8 cellular contexts compared by ENCODE assay signal in genomic region chr12:111368684-111369495, GRCh38. TPM values are rescaled to one million over a fixed set of nuclear protein-coding genes. Genes with fewer than 3 reads are reported as not detected.
DNase-seq lines count a peak whose midpoint lies in the region; ATAC-seq and TF ChIP-seq lines count a peak whose summit lies in the region.

Gene PHETA1 (minus strand): TSS chr12:111369095. CDS start chr12:111363427, 5,668 bp downstream.

- ATAC-seq in GM19328 (IDR thresholded peaks at IDR 0.05; ENCODE audit: unreplicated experiment): peak; percentile 95
- ATAC-seq in HG03457 (IDR thresholded peaks at IDR 0.05; ENCODE audit: unreplicated experiment): peak; percentile 80
- peak; percentile 92 for ATAC-seq in activated CD8-positive, alpha-beta T cell treated with anti-CD3 and anti-CD28 coated beads for 36 hours
- peak; percentile 98 for ATAC-seq in lower lobe of right lung

- peaks cover 28% of the 10 kb centered on the region for H3K4me1 ChIP-seq in lower lobe of right lung

- intact Hi-C loops in activated CD8-positive, alpha-beta T cell treated with anti-CD3 and anti-CD28 coated beads for 36 hours (cut with micrococcal nuclease): no loop called here
- intact Hi-C loops in lower lobe of right lung (cut with DNase I): no loop called here

- no peaks in the 10 kb centered on the region for H3K27me3 Mint-ChIP-seq in activated CD8-positive, alpha-beta T cell treated with anti-CD3 and anti-CD28 coated beads for 36 hours

- DNase-seq in BJ (ENCODE audit: low read depth) (peak; percentile 51), NCI-H748 (lab: John Stamatoyannopoulos, UW; ENCODE audit: unreplicated experiment) (peak; percentile 90), ecto neural progenitor cell (ENCODE audit: low spot score) (peak; percentile 97), lower lobe of right lung (peak; percentile 96)
- peak; percentile 88 for DNase-seq in activated CD8-positive, alpha-beta T cell treated with anti-CD3 and anti-CD28 coated beads for 36 hours
- peak; percentile 74 to 86 for DNase-seq in stimulated activated CD4-positive, alpha-beta T cell treated with anti-CD3 and anti-CD28 coated beads, Interleukin-4, amount 100 ng/mL, for 4 hours

- H3K27ac ChIP-seq in lower lobe of right lung: peak within 1 kb of the TSS; percentile 71

- no peak within 1 kb of the TSS for H3K27ac Mint-ChIP-seq in activated CD8-positive, alpha-beta T cell treated with anti-CD3 and anti-CD28 coated beads for 36 hours

- no peaks in the 10 kb centered on the region for H3K9me3 Mint-ChIP-seq in activated CD8-positive, alpha-beta T cell treated with anti-CD3 and anti-CD28 coated beads for 36 hours

- H3K9me3 ChIP-seq in lower lobe of right lung: no peaks in the 10 kb centered on the region

- no peaks in the 10 kb centered on the region for H3K27me3 ChIP-seq in BJ (ENCODE audit: control insufficient read depth, insufficient read depth, low read length)
- H3K27me3 ChIP-seq in lower lobe of right lung (ENCODE audit: low read depth): no peaks in the 10 kb centered on the region

- CTCF ChIA-PET in BJ (lab: Yijun Ruan, JAX): interaction anchor here (0.7 to 1.9 kb wide), 6 partner anchors 17 to 82 kb away, joined by 3 to 17 read pairs (median 4); no protein-coding TSS in a partner anchor
- CTCF ChIA-PET in activated CD8-positive, alpha-beta T cell treated with anti-CD3 and anti-CD28 coated beads for 36 hours (lab: Charles Lee): interaction anchor here (0.7 to 3.9 kb wide), 7 partner anchors 10 to 410 kb away, joined by 3 to 17 read pairs (median 6); no protein-coding TSS in a partner anchor

- POLR2A ChIA-PET in BJ (lab: Charles Lee): interaction anchor here (0.5 kb wide), 1 partner anchor 179 kb away, joined by 4 read pairs; no protein-coding TSS in a partner anchor
- POLR2A ChIA-PET in activated CD8-positive, alpha-beta T cell treated with anti-CD3 and anti-CD28 coated beads for 36 hours (lab: Charles Lee): interaction anchor here (0.7 to 1.7 kb wide), 5 partner anchors 8 to 83 kb away, joined by 3 to 5 read pairs (median 4); no protein-coding TSS in a partner anchor

- TF ChIP-seq CTCF in BJ (IDR thresholded peaks at IDR 0.05; ENCODE audit: insufficient read depth, low read depth, low read length) (no peak), lower lobe of right lung (IDR thresholded peaks at IDR 0.05) (peak; percentile 22)
- TF ChIP-seq CTCF in activated CD8-positive, alpha-beta T cell treated with anti-CD3 and anti-CD28 coated beads for 36 hours (IDR thresholded peaks at IDR 0.05): peak; percentile 21

- H3K4me3 ChIP-seq in BJ (ENCODE audit: low read depth, low read length) (peak within 1 kb of the TSS; percentile 89), lower lobe of right lung (peak within 1 kb of the TSS; percentile 97)

- H3K4me3 Mint-ChIP-seq in activated CD8-positive, alpha-beta T cell treated with anti-CD3 and anti-CD28 coated beads for 36 hours: peak within 1 kb of the TSS; percentile 73

- peaks cover 2% of the 10 kb centered on the region; the same call in 1 of the 2 replicates for H3K36me3 ChIP-seq in BJ (ENCODE audit: control insufficient read depth, insufficient read depth, low read length)
- H3K36me3 ChIP-seq in lower lobe of right lung: peaks cover 14% of the 10 kb centered on the region

- no peaks in the 10 kb centered on the region for H3K36me3 Mint-ChIP-seq in activated CD8-positive, alpha-beta T cell treated with anti-CD3 and anti-CD28 coated beads for 36 hours (ENCODE audit: low read depth)

- peaks cover 12% of the 10 kb centered on the region for H3K4me1 Mint-ChIP-seq in activated CD8-positive, alpha-beta T cell treated with anti-CD3 and anti-CD28 coated beads for 36 hours (ENCODE audit: low read depth)

RNA-seq across cellular contexts. Expression of gene PHETA1, which starts in this region (rescaled TPM):
- 2.6 and 5.3 TPM in 2 replicates for polyA plus RNA-seq in BJ (2011; rRNA removed)
- polyA minus RNA-seq in BJ (2011; rRNA and poly(A)+ RNA removed): 2.1 and 2.2 TPM in 2 replicates
- 1 to 10 TPM; 1.2 to 1.7 TPM for total RNA-seq in activated CD8-positive, alpha-beta T cell treated with anti-CD3 and anti-CD28 coated beads for 36 hours
- 20.5 TPM for total RNA-seq in lower lobe of right lung

Comparison
In these comparisons a context has a peak if more than half of its experiments do, and no peak if none do; other contexts are left out.
1. Peak in every context shown above with its lines: DNase-seq, ATAC-seq, H3K4me3 ChIP-seq and H3K27ac ChIP-seq.